9 cellular contexts compared by ENCODE assay signal in genomic region chr9:113536483-113537226, GRCh38.
DNase-seq lines count a peak whose midpoint lies in the region; ATAC-seq and TF ChIP-seq lines count a peak whose summit lies in the region.
"Had no signal": no experiment of that assay in that cellular context is flagged by ENCODE, and none has a peak within 500 bp of the region (broad histone marks: within the 10 kb centered on the region; RNA-seq: fewer than 3 reads in every experiment).

No MANE protein-coding gene starts in this region.

- H3K36me3 ChIP-seq in adrenal gland (replicated peaks in 1 of 2) = peaks cover 0 to 7% of the 10 kb centered on the region in 2 donors

- H3K27me3 ChIP-seq in adrenal gland = no peaks in the 10 kb centered on the region

- WGBS in adrenal gland, 4 donors = 60 to 87% (median 68%) methylated on average over 6 to 21 of the region's 21 CpGs

- intact Hi-C loops in adrenal gland (cut with DNase I) = no loop called here

- H3K4me3 ChIP-seq in adrenal gland (no peak overlapping the region), fibroblast of villous mesenchyme (ENCODE audit: low read depth, low read length) (no peak overlapping the region)

- TF ChIP-seq CTCF in adrenal gland (IDR thresholded peaks at IDR 0.05) = no peak
- TF ChIP-seq CTCF in fibroblast of villous mesenchyme (IDR thresholded peaks at IDR 0.05; ENCODE audit: insufficient read depth, low read depth, low read length) = no peak

- no peak overlapping the region for H3K4me3 Mint-ChIP-seq in activated CD8-positive, alpha-beta memory T cell treated with anti-CD3 and anti-CD28 coated beads, Interleukin-2, amount 10 ng/mL, durations not matched to agents 7 days and 5 days

- peak in 1 of 2 donors; percentile 7 for TF ChIP-seq POLR2A in adrenal gland (IDR thresholded peaks at IDR 0.05)

- DNase-seq in adrenal gland (peak in 6 of 7 donors; percentile 68 to 88 (median 85)), fibroblast of villous mesenchyme (ENCODE audit: low read depth) (peak; percentile 69), mesenteric fat pad (ENCODE audit: low spot score) (peak; percentile 90), GM19238 (ENCODE audit: insufficient read length, low spot score) (no peak), NCI-H128 (lab: John Stamatoyannopoulos, UW; ENCODE audit: unreplicated experiment) (no peak), AG08396 (ENCODE audit: low spot score) (no peak)
- no peak for DNase-seq in activated CD8-positive, alpha-beta memory T cell treated with anti-CD3 and anti-CD28 coated beads, Interleukin-2, amount 10 ng/mL, durations not matched to agents 7 days and 5 days

- peak overlapping the region in 4 of 5 donors; percentile 23 to 84 (median 63) for H3K27ac ChIP-seq in adrenal gland
- H3K27ac ChIP-seq in temporal lobe (ENCODE audit: low read depth, low read length) = peak overlapping the region; percentile 96

- peaks cover 22% of the 10 kb centered on the region for H3K36me3 Mint-ChIP-seq in activated CD8-positive, alpha-beta memory T cell treated with anti-CD3 and anti-CD28 coated beads, Interleukin-2, amount 10 ng/mL, durations not matched to agents 7 days and 5 days

- H3K4me1 ChIP-seq in adrenal gland (replicated peaks in 1 of 2) = peaks cover 6 to 23% of the 10 kb centered on the region in 2 donors

- no peaks in the 10 kb centered on the region for H3K9me3 ChIP-seq in adrenal gland (replicated peaks in 1 of 3)

- no peak overlapping the region for H3K27ac Mint-ChIP-seq in activated CD8-positive, alpha-beta memory T cell treated with anti-CD3 and anti-CD28 coated beads, Interleukin-2, amount 10 ng/mL, durations not matched to agents 7 days and 5 days

- no peaks in the 10 kb centered on the region for H3K27me3 Mint-ChIP-seq in activated CD8-positive, alpha-beta memory T cell treated with anti-CD3 and anti-CD28 coated beads, Interleukin-2, amount 10 ng/mL, durations not matched to agents 7 days and 5 days

- no peak for ATAC-seq in activated CD8-positive, alpha-beta memory T cell treated with anti-CD3 and anti-CD28 coated beads, Interleukin-2, amount 10 ng/mL, durations not matched to agents 7 days and 5 days
- ATAC-seq: Panc1 had no signal

- CTCF ChIA-PET in activated CD8-positive, alpha-beta memory T cell treated with anti-CD3 and anti-CD28 coated beads, Interleukin-2, amount 10 ng/mL, durations not matched to agents 7 days and 5 days (lab: Charles Lee) = interaction anchor here (0.5 to 1.5 kb wide), 3 partner anchors 9 to 171 kb away, joined by 3 read pairs; no protein-coding TSS in a partner anchor

- H3K9me3 Mint-ChIP-seq in activated CD8-positive, alpha-beta memory T cell treated with anti-CD3 and anti-CD28 coated beads, Interleukin-2, amount 10 ng/mL, durations not matched to agents 7 days and 5 days (ENCODE audit: low read depth) = no peaks in the 10 kb centered on the region

- no peaks in the 10 kb centered on the region for H3K4me1 Mint-ChIP-seq in activated CD8-positive, alpha-beta memory T cell treated with anti-CD3 and anti-CD28 coated beads, Interleukin-2, amount 10 ng/mL, durations not matched to agents 7 days and 5 days

Comparison
In these comparisons a context has a peak if more than half of its experiments do, and no peak if none do; other contexts are left out.
1. DNase-seq: peak in adrenal gland (6 of 7), fibroblast of villous mesenchyme (single experiment) and mesenteric fat pad (single experiment); none in activated CD8-positive, alpha-beta memory T cell treated with anti-CD3 and anti-CD28 coated beads, Interleukin-2, amount 10 ng/mL, durations not matched to agents 7 days and 5 days (single experiment), GM19238 (single experiment), NCI-H128 (single experiment) and AG08396 (single experiment).